ENCODE assay signal across 13 cellular contexts in genomic region chr5:163566678-163567077, GRCh38.
DNase-seq lines count a peak whose midpoint lies in the region; ATAC-seq, FAIRE-seq and TF ChIP-seq lines count a peak whose summit lies in the region.
"Had no signal": no experiment of that assay in that cellular context is flagged by ENCODE, and none has a peak within 500 bp of the region (broad histone marks: within the 10 kb centered on the region; RNA-seq: fewer than 3 reads in every experiment).

No MANE protein-coding gene starts in this region.

- no peak for TF ChIP-seq POLR2A in spleen (IDR thresholded peaks at IDR 0.05)
- TF ChIP-seq POLR2A in GM12892 (IDR thresholded peaks at IDR 0.05; ENCODE audit: low read depth, low read length) = no peak

- H3K27me3 ChIP-seq in iPS-18a (ENCODE audit: control insufficient read depth, insufficient read depth, low read length) = peaks cover 40% of the 10 kb centered on the region
- peaks cover 0 to 43% (median 18%) of the 10 kb centered on the region in 7 donors for H3K27me3 ChIP-seq in spleen (replicated peaks in 1 of 7)
- H3K27me3 ChIP-seq: ascending aorta had no signal

- no peak overlapping the region for H3K27ac Mint-ChIP-seq in activated naive CD4-positive, alpha-beta T cell treated with anti-CD3 and anti-CD28 coated beads, Interleukin-2, amount 50 U/mL, for 72 hours
- H3K27ac Mint-ChIP-seq: dendritic cell treated with granulocyte-macrophage colony-stimulating factor and Interleukin-4, amounts not matched to agents 40 ng/mL and 50 ng/mL, for 4 days had no signal

- no peak for FAIRE-seq in GM12892 (lab: Jason Lieb, UNC)

- no peak for TF ChIP-seq CTCF in spleen (IDR thresholded peaks at IDR 0.05 in 8 of 11, conservative IDR thresholded peaks at IDR 0.05 in 3 of 11)

- H3K27ac ChIP-seq in iPS-18a (ENCODE audit: low read length) (no peak overlapping the region), temporal lobe (ENCODE audit: low read depth, low read length) (peak overlapping the region; percentile 17), spleen (no peak overlapping the region)
- H3K27ac ChIP-seq: ascending aorta, lower lobe of right lung, SK-N-MC had no signal

- H3K36me3 Mint-ChIP-seq in activated naive CD4-positive, alpha-beta T cell treated with anti-CD3 and anti-CD28 coated beads, Interleukin-2, amount 50 U/mL, for 72 hours = no peaks in the 10 kb centered on the region

- no peak overlapping the region for H3K9ac ChIP-seq in iPS-18a (ENCODE audit: low read length)

- peak; percentile 9 to 21 for ATAC-seq in activated naive CD4-positive, alpha-beta T cell treated with anti-CD3 and anti-CD28 coated beads, Interleukin-2, amount 50 U/mL, for 72 hours
- ATAC-seq in HG03378 (IDR thresholded peaks at IDR 0.05; ENCODE audit: unreplicated experiment) = no peak

- no peak for DNase-seq in activated naive CD4-positive, alpha-beta T cell treated with anti-CD3 and anti-CD28 coated beads, Interleukin-2, amount 50 U/mL, for 72 hours (ENCODE audit: low spot score in 2 of 2)
- no peak for DNase-seq in activated naive CD4-positive, alpha-beta T cell (lab: John Stamatoyannopoulos, UW)
- DNase-seq in SK-N-DZ (ENCODE audit: low spot score) (peak; percentile 18), spleen (no peak), GM12892 (ENCODE audit: insufficient read length) (no peak)
- DNase-seq: NCI-H1417 treated with DMSO at 0.1 percent for 48 hours had no signal

- WGBS in spleen, 5 donors = 27 to 40% (median 27%) methylated on average over 3 of the region's 3 CpGs

- H3K9me3 ChIP-seq in iPS-18a (ENCODE audit: control insufficient read depth, low read depth, low read length) = no peaks in the 10 kb centered on the region
- H3K9me3 ChIP-seq in spleen = no peaks in the 10 kb centered on the region
- H3K9me3 ChIP-seq: ascending aorta, lower lobe of right lung had no signal

- H3K9me3 Mint-ChIP-seq in activated naive CD4-positive, alpha-beta T cell treated with anti-CD3 and anti-CD28 coated beads, Interleukin-2, amount 50 U/mL, for 72 hours = no peaks in the 10 kb centered on the region
- H3K9me3 Mint-ChIP-seq: dendritic cell treated with granulocyte-macrophage colony-stimulating factor and Interleukin-4, amounts not matched to agents 40 ng/mL and 50 ng/mL, for 4 days had no signal

- H3K4me3 ChIP-seq in iPS-18a (ENCODE audit: low read length) = peak overlapping the region; percentile 58
- H3K4me3 ChIP-seq in spleen = peak overlapping the region in 2 of 8 donors; percentile 45 to 66
- H3K4me3 ChIP-seq: SK-N-MC had no signal

- H3K36me3 ChIP-seq in iPS-18a (ENCODE audit: control insufficient read depth, low read depth, low read length) (no peaks in the 10 kb centered on the region), spleen (no peaks in the 10 kb centered on the region)
- H3K36me3 ChIP-seq: ascending aorta, lower lobe of right lung had no signal

- H3K4me1 ChIP-seq in iPS-18a (ENCODE audit: control insufficient read depth, low read depth, low read length) (peaks cover 47% of the 10 kb centered on the region), spleen (peaks cover 7 to 30% (median 22%) of the 10 kb centered on the region in 6 donors)

- intact Hi-C loops in spleen (cut with DNase I; ENCODE audit: low total_unique reads) = loop anchor here (10.0 kb wide), 1 partner anchor 448 kb away; no protein-coding TSS in a partner anchor
